ENCODE assay signal across 10 cellular contexts in genomic region chr11:130737866-130738431, GRCh38.
A peak's percentile ranks its signal among the peaks of the same experiment; 100 is the strongest.
DNase-seq lines count a peak whose midpoint lies in the region; ATAC-seq and TF ChIP-seq lines count a peak whose summit lies in the region.
"Had no signal": no experiment of that assay in that cellular context is flagged by ENCODE, and none has a peak within 500 bp of the region (broad histone marks: within the 10 kb centered on the region; RNA-seq: fewer than 3 reads in every experiment).

No MANE protein-coding gene starts in this region.

- H3K27me3 ChIP-seq in body of pancreas (no peaks in the 10 kb centered on the region), stomach (no peaks in the 10 kb centered on the region)
- H3K27me3 ChIP-seq: neutrophil had no signal

- intact Hi-C loops in body of pancreas (cut with DNase I) (no loop called here), stomach (cut with DNase I; ENCODE audit: low total_unique reads) (no loop called here)

- no peak for TF ChIP-seq EP300 in stomach (IDR thresholded peaks at IDR 0.05)

- H3K27ac ChIP-seq in body of pancreas (peak overlapping the region in 2 of 4 donors; percentile 15 to 59), stomach (no peak overlapping the region)
- H3K27ac ChIP-seq: neutrophil had no signal

- H3K36me3 ChIP-seq in body of pancreas (replicated peaks in 1 of 2; ENCODE audit: insufficient read depth in 1 of 2, low read depth in 2 of 2) (no peaks in the 10 kb centered on the region), stomach (no peaks in the 10 kb centered on the region)
- H3K36me3 ChIP-seq: neutrophil had no signal

- DNase-seq in H4 (ENCODE audit: low spot score) (peak; percentile 58), body of pancreas (peak; percentile 23 to 53 (median 24)), kidney glomerular epithelial cell (lab: John Stamatoyannopoulos, UW) (peak; percentile 97), stomach (peak; percentile 43), NCI-H1930 (lab: John Stamatoyannopoulos, UW) (no peak)
- DNase-seq: GOT3 had no signal

- peaks cover 4% of the 10 kb centered on the region for H3K4me1 ChIP-seq in body of pancreas
- H3K4me1 ChIP-seq in stomach: peaks cover 0 to 11% (median 5%) of the 10 kb centered on the region in 4 donors

- H3K4me3 ChIP-seq in body of pancreas (no peak overlapping the region), stomach (no peak overlapping the region)

- ATAC-seq in body of pancreas (peak; percentile 81), HG03280 (IDR thresholded peaks at IDR 0.05; ENCODE audit: unreplicated experiment) (no peak), HG02970 (IDR thresholded peaks at IDR 0.05; ENCODE audit: low FRiP score, unreplicated experiment) (no peak)
- ATAC-seq: stimulated activated effector memory CD8-positive, alpha-beta T cell treated with anti-CD3 and anti-CD28 coated beads, Interleukin-12 subunit alpha, Interleukin-12 subunit beta, amount 100 ng/mL, for 72 hours had no signal

- 19 to 23% methylated on average over 10 to 12 of the region's 12 CpGs for WGBS in body of pancreas, 2 donors
- WGBS in stomach, 5 donors: 21 to 30% (median 23%) methylated on average over 12 of the region's 12 CpGs

- TF ChIP-seq CTCF in body of pancreas (IDR thresholded peaks at IDR 0.05) (no peak), stomach (IDR thresholded peaks at IDR 0.05) (no peak)

- TF ChIP-seq POLR2A in body of pancreas (IDR thresholded peaks at IDR 0.05) (no peak), stomach (IDR thresholded peaks at IDR 0.05) (no peak)

- H3K9me3 ChIP-seq in body of pancreas (peaks cover 0 to 18% (median 0%) of the 10 kb centered on the region in 3 donors), stomach (peaks cover 0 to 28% (median 14%) of the 10 kb centered on the region in 4 donors)
- H3K9me3 ChIP-seq: neutrophil had no signal

Comparison
In these comparisons a context has a peak if more than half of its experiments do, and no peak if none do; other contexts are left out.
1. DNase-seq: peak in H4 (single experiment), body of pancreas (4 of 4), kidney glomerular epithelial cell (single experiment) and stomach (single experiment); none in NCI-H1930 (0 of 2).